8 cellular contexts compared by ENCODE assay signal in the genomic region with DNA sequence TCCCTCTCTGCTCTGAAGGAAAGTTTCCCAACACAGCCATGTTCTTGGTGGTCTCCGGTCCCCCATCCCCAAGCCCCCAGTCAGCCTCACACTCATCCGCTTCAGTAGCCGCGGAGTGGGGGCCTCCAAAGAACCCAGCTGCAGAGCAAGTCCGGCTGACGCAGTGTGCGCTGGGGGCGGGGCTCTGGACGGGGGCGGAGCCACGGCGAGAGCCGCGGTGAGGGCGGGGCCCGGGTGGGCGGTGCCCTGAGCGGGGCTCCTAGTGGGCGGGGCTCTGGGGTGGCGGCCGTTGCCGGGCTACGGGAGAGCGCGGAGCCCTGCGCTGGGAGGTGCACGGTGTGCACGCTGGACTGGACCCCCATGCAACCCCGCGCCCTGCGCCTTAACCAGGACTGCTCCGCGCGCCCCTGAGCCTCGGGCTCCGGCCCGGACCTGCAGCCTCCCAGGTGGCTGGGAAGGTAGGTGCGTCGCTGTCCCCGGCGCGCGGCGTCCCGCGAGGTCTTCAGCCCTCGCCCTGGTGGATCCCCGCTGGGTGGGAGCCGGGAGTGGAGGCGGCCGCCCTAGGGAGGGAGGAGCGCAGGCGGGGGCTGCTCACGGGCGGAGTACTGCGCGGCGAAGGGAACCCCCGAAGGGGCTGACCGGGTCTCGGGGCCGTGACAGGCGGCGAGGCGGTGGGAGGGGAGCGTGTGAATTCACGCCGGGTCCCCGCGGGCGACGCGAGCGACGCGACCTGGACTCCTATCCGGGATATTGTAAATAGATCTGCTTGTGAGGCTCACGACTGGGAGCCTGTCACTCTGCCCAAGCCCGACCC. TPM values are rescaled to one million over a fixed set of nuclear protein-coding genes. Genes with fewer than 3 reads are reported as not detected.
DNase-seq lines count a peak whose midpoint lies in the region; ATAC-seq and TF ChIP-seq lines count a peak whose summit lies in the region.

No MANE protein-coding gene starts in this region.

- H3K27ac Mint-ChIP-seq in progenitor cell of endocrine pancreas, result peak overlapping the region; percentile 96

- no peaks in the 10 kb centered on the region for H3K9me3 ChIP-seq in MG63
- no peaks in the 10 kb centered on the region for H3K9me3 ChIP-seq in adipocyte (ENCODE audit: control insufficient read depth, low read length)
- H3K9me3 ChIP-seq in upper lobe of right lung, result no peaks in the 10 kb centered on the region

- H3K4me1 ChIP-seq in adipocyte (ENCODE audit: control insufficient read depth, insufficient read depth, low read length) (peaks cover 3% of the 10 kb centered on the region), upper lobe of right lung (peaks cover 3% of the 10 kb centered on the region)

- peak overlapping the region; percentile 84 for H3K4me3 ChIP-seq in GM06990 (replicated peaks; ENCODE audit: low read depth, low read length)
- peak overlapping the region; percentile 80 for H3K4me3 ChIP-seq in H7 (ENCODE audit: insufficient read depth, low read depth, low read length)
- peak overlapping the region; percentile 92 for H3K4me3 ChIP-seq in MG63
- H3K4me3 ChIP-seq in adipocyte (ENCODE audit: low read length), result peak overlapping the region; percentile 87
- H3K4me3 ChIP-seq in upper lobe of right lung, result peak overlapping the region; percentile 66

- H3K36me3 Mint-ChIP-seq in progenitor cell of endocrine pancreas (ENCODE audit: insufficient read depth), result no peaks in the 10 kb centered on the region

- H3K36me3 ChIP-seq in GM06990 (ENCODE audit: control insufficient read depth, insufficient read depth, low read length), result no peaks in the 10 kb centered on the region
- H3K36me3 ChIP-seq in H7 (replicated peaks; ENCODE audit: control insufficient read depth, insufficient read depth, low read length), result no peaks in the 10 kb centered on the region
- H3K36me3 ChIP-seq in MG63, result no peaks in the 10 kb centered on the region
- no peaks in the 10 kb centered on the region for H3K36me3 ChIP-seq in adipocyte (ENCODE audit: control insufficient read depth, insufficient read depth, low read length, severe bottlenecking)
- H3K36me3 ChIP-seq in upper lobe of right lung, result no peaks in the 10 kb centered on the region

- H3K27me3 Mint-ChIP-seq in progenitor cell of endocrine pancreas, result peaks cover 19% of the 10 kb centered on the region

- peak; percentile 99 for ATAC-seq in left cardiac atrium
- peak; percentile 99 for ATAC-seq in upper lobe of right lung

- H3K9me3 Mint-ChIP-seq in progenitor cell of endocrine pancreas (ENCODE audit: low read depth), result no peaks in the 10 kb centered on the region

- TF ChIP-seq CTCF in GM06990 (IDR thresholded peaks at IDR 0.05; ENCODE audit: insufficient read depth, low read length, poor library complexity, severe bottlenecking) (no peak), progenitor cell of endocrine pancreas (IDR thresholded peaks at IDR 0.05; ENCODE audit: unreplicated experiment) (no peak), upper lobe of right lung (IDR thresholded peaks at IDR 0.05) (no peak)

- H3K27ac ChIP-seq in upper lobe of right lung, result peak overlapping the region; percentile 83

- peak overlapping the region; percentile 81 for H3K9ac ChIP-seq in adipocyte (ENCODE audit: low read length)

- H3K27me3 ChIP-seq in GM06990 (replicated peaks; ENCODE audit: control insufficient read depth, insufficient read depth, low read length) (no peaks in the 10 kb centered on the region), H7 (ENCODE audit: control insufficient read depth, insufficient read depth, low read length) (peaks cover 31% of the 10 kb centered on the region), MG63 (no peaks in the 10 kb centered on the region), adipocyte (replicated peaks; ENCODE audit: control insufficient read depth, insufficient read depth, low read length) (peaks cover 14% of the 10 kb centered on the region), upper lobe of right lung (no peaks in the 10 kb centered on the region)

- peak overlapping the region; percentile 74 for H3K4me3 Mint-ChIP-seq in progenitor cell of endocrine pancreas (ENCODE audit: low read depth)

- DNase-seq in GM06990 (ENCODE audit: extremely low read depth, insufficient read length), result peak; percentile 91
- DNase-seq in H7, result peak; percentile 98
- DNase-seq in MG63, result peak; percentile 82
- DNase-seq in SW480 (ENCODE audit: low spot score), result peak; percentile 83
- peak; percentile 96 for DNase-seq in adipocyte (ENCODE audit: low read depth)
- DNase-seq in left cardiac atrium, result peak; percentile 93
- DNase-seq in progenitor cell of endocrine pancreas (ENCODE audit: low spot score, unreplicated experiment), result peak; percentile 96
- peak; percentile 97 for DNase-seq in upper lobe of right lung

- intact Hi-C loops in left cardiac atrium (cut with DNase I), result loop anchor here (10.0 kb wide), 2 partner anchors 64 to 296 kb away; no protein-coding TSS in a partner anchor
- intact Hi-C loops in upper lobe of right lung (cut with DNase I), result loop anchor here (10.0 kb wide), 1 partner anchor 296 kb away; no protein-coding TSS in a partner anchor

- H3K4me1 Mint-ChIP-seq in progenitor cell of endocrine pancreas (ENCODE audit: low read depth), result peaks cover 8% of the 10 kb centered on the region

RNA-seq across cellular contexts. Expression of gene TNFRSF19, which starts 9.1 kb away (rescaled TPM):
- total RNA-seq in H7 (2014; rRNA removed; shearing (Covaris generic)), result 0.22 and 0.31 TPM in 2 replicates
- total RNA-seq in MG63 (2014; rRNA removed; shearing (Covaris generic); ENCODE audit: low replicate concordance), result 0.27 and 1.3 TPM in 2 replicates
- 10 to 100 TPM; 35.6 to 45.7 TPM for total RNA-seq in left cardiac atrium
- 19.0 and 28.1 TPM in 2 replicates for total RNA-seq in progenitor cell of endocrine pancreas
- 17.9 TPM for total RNA-seq in upper lobe of right lung

Comparison
In these comparisons a context has a peak if more than half of its experiments do, and no peak if none do; other contexts are left out.
1. Peak in every context shown above with its lines: DNase-seq, ATAC-seq, H3K4me3 ChIP-seq and H3K27ac ChIP-seq.